ENCODE assay signal across 8 cellular contexts in genomic region chr15:68821190-68821897, GRCh38. TPM values are rescaled to one million over a fixed set of nuclear protein-coding genes. Genes with fewer than 3 reads are reported as not detected.
DNase-seq lines count a peak whose midpoint lies in the region; ATAC-seq and TF ChIP-seq lines count a peak whose summit lies in the region.

No MANE protein-coding gene starts in this region.

- 0 to 1% methylated on average over 19 to 59 of the region's 63 CpGs for whole genome bisulfite sequencing in endodermal cell (ENCODE audit: insufficient coverage in 1 of 2, insufficient read length in 1 of 2), 2 experiments

- peaks cover under 1% of the 10 kb centered on the region for H3K36me3 Mint-ChIP-seq in endodermal cell (ENCODE audit: low read depth)
- H3K36me3 Mint-ChIP-seq in natural killer cell treated with Interleukin-12 subunit alpha and Interleukin-12 subunit beta and Interleukin-15 and Interleukin-18, amount 100 ng/mL, for 72 hours: peaks cover 6% of the 10 kb centered on the region

- peaks cover 7% of the 10 kb centered on the region for H3K4me1 ChIP-seq in RWPE2 (ENCODE audit: insufficient read depth, poor library complexity, severe bottlenecking)
- H3K4me1 ChIP-seq in endodermal cell (ENCODE audit: control insufficient read depth, insufficient read depth, low read length): peaks cover 12% of the 10 kb centered on the region

- peak overlapping the region; percentile 91 for H3K4me3 Mint-ChIP-seq in endodermal cell
- peak overlapping the region; percentile 98 for H3K4me3 Mint-ChIP-seq in natural killer cell treated with Interleukin-12 subunit alpha and Interleukin-12 subunit beta and Interleukin-15 and Interleukin-18, amount 100 ng/mL, for 72 hours

- peak overlapping the region; percentile 76 for H3K27ac ChIP-seq in RWPE2 (ENCODE audit: poor library complexity, severe bottlenecking)
- peak overlapping the region; percentile 64 for H3K27ac ChIP-seq in endodermal cell (ENCODE audit: low read depth, low read length)

- no peaks in the 10 kb centered on the region for H3K36me3 ChIP-seq in RWPE2 (ENCODE audit: low read depth)
- peaks cover 2% of the 10 kb centered on the region for H3K36me3 ChIP-seq in endodermal cell (ENCODE audit: control insufficient read depth, insufficient read depth, low read length)

- H3K9me3 Mint-ChIP-seq in endodermal cell: no peaks in the 10 kb centered on the region
- no peaks in the 10 kb centered on the region for H3K9me3 Mint-ChIP-seq in natural killer cell treated with Interleukin-12 subunit alpha and Interleukin-12 subunit beta and Interleukin-15 and Interleukin-18, amount 100 ng/mL, for 72 hours

- peaks cover 28% of the 10 kb centered on the region for H3K4me1 Mint-ChIP-seq in endodermal cell
- peaks cover 22 to 28% of the 10 kb centered on the region in 2 donors for H3K4me1 Mint-ChIP-seq in natural killer cell treated with Interleukin-12 subunit alpha and Interleukin-12 subunit beta and Interleukin-15 and Interleukin-18, amount 100 ng/mL, for 72 hours (ENCODE audit: low read depth in 2 of 2)

- H3K9me3 ChIP-seq in RWPE2 (ENCODE audit: severe bottlenecking) (no peaks in the 10 kb centered on the region), endodermal cell (ENCODE audit: control insufficient read depth, low read length) (no peaks in the 10 kb centered on the region)

- TF ChIP-seq CTCF in RWPE2 (IDR thresholded peaks at IDR 0.05; ENCODE audit: poor library complexity, severe bottlenecking) (no peak), endodermal cell (conservative IDR thresholded peaks at IDR 0.05) (no peak)

- no peak overlapping the region for H3K27ac Mint-ChIP-seq in endodermal cell
- peak overlapping the region; percentile 93 to 99 for H3K27ac Mint-ChIP-seq in natural killer cell treated with Interleukin-12 subunit alpha and Interleukin-12 subunit beta and Interleukin-15 and Interleukin-18, amount 100 ng/mL, for 72 hours

- DNase-seq in NCI-H82 (lab: John Stamatoyannopoulos, UW) (peak; percentile 55), NCI-H82 treated with DMSO at 0.1 percent for 48 hours (lab: John Stamatoyannopoulos, UW; ENCODE audit: unreplicated experiment) (no peak), RWPE2 (ENCODE audit: low spot score) (no peak), endodermal cell (no peak), NCI-H2171 treated with DMSO at 0.1 percent for 48 hours (lab: John Stamatoyannopoulos, UW) (no peak), UCSD-AML1 (lab: John Stamatoyannopoulos, UW; ENCODE audit: unreplicated experiment) (no peak)
- DNase-seq in natural killer cell treated with Interleukin-12 subunit alpha and Interleukin-12 subunit beta and Interleukin-15 and Interleukin-18, amount 100 ng/mL, for 72 hours (ENCODE audit: low spot score): no peak

- H3K9ac ChIP-seq in endodermal cell (ENCODE audit: extremely low read depth, low read length, poor library complexity, severe bottlenecking): peak overlapping the region; percentile 49

- ATAC-seq in HG02852 (IDR thresholded peaks at IDR 0.05; ENCODE audit: unreplicated experiment) (peak; percentile 10), RWPE2 (ENCODE audit: low read depth) (no peak)
- no peak for ATAC-seq in natural killer cell treated with Interleukin-12 subunit alpha and Interleukin-12 subunit beta and Interleukin-15 and Interleukin-18, amount 100 ng/mL, for 72 hours

- no peaks in the 10 kb centered on the region for H3K27me3 ChIP-seq in RWPE2 (ENCODE audit: insufficient read depth, poor library complexity, severe bottlenecking)
- H3K27me3 ChIP-seq in endodermal cell (ENCODE audit: control insufficient read depth, insufficient read depth, low read length, poor library complexity, severe bottlenecking): no peaks in the 10 kb centered on the region

- H3K27me3 Mint-ChIP-seq in endodermal cell (ENCODE audit: insufficient read depth): peaks cover 25% of the 10 kb centered on the region
- no peaks in the 10 kb centered on the region for H3K27me3 Mint-ChIP-seq in natural killer cell treated with Interleukin-12 subunit alpha and Interleukin-12 subunit beta and Interleukin-15 and Interleukin-18, amount 100 ng/mL, for 72 hours

- H3K4me3 ChIP-seq in RWPE2 (ENCODE audit: severe bottlenecking): peak overlapping the region; percentile 91
- H3K4me3 ChIP-seq in endodermal cell (ENCODE audit: low read length): peak overlapping the region; percentile 96

RNA-seq across cellular contexts. Expression of gene ANP32A, which starts 0.6 kb away (rescaled TPM):
- total RNA-seq in endodermal cell: 100 to 1,000 TPM; 346 to 385 TPM
- 302 TPM for polyA plus RNA-seq in endodermal cell (2013, experiment 1 of 2)
- 289 TPM for polyA plus RNA-seq in endodermal cell (2013, experiment 2 of 2)
- total RNA-seq in natural killer cell treated with Interleukin-12 subunit alpha and Interleukin-12 subunit beta and Interleukin-15 and Interleukin-18, amount 100 ng/mL, for 72 hours: 100 to 1,000 TPM; 208 to 278 TPM
